8 cellular contexts compared by ENCODE assay signal in genomic region chr9:33447404-33448158, GRCh38. TPM values are rescaled to one million over a fixed set of nuclear protein-coding genes. Genes with fewer than 3 reads are reported as not detected.
DNase-seq lines count a peak whose midpoint lies in the region; ATAC-seq and TF ChIP-seq lines count a peak whose summit lies in the region.

AQP3 (minus strand) TSS chr9:33447593; CDS start chr9:33447530, 63 bp downstream.

- CTCF ChIA-PET in CD4-positive, alpha-beta T cell (lab: Charles Lee): interaction anchor here (0.9 to 4.3 kb wide), 10 partner anchors 9 to 73 kb away, joined by 3 to 40 read pairs (median 6); partner anchors contain the start of gene NOL6
- CTCF ChIA-PET in activated CD8-positive, alpha-beta T cell treated with anti-CD3 and anti-CD28 coated beads, Interleukin-2, amount 10 ng/mL, durations not matched to agents 7 days and 5 days (lab: Charles Lee): interaction anchor here (0.7 to 8.9 kb wide), 16 partner anchors 8 to 169 kb away, joined by 3 to 209 read pairs (median 7); partner anchors contain the start of gene NOL6

- ATAC-seq in CD4-positive, alpha-beta T cell (ENCODE audit: poor library complexity): peak; percentile 51
- ATAC-seq in GM21723 (IDR thresholded peaks at IDR 0.05; ENCODE audit: unreplicated experiment) (peak; percentile 38), HG02938 (IDR thresholded peaks at IDR 0.05; ENCODE audit: unreplicated experiment) (no peak)
- peak; percentile 78 for ATAC-seq in activated CD8-positive, alpha-beta T cell treated with anti-CD3 and anti-CD28 coated beads, Interleukin-2, amount 10 ng/mL, durations not matched to agents 7 days and 5 days
- peak; percentile 68 to 71 for ATAC-seq in stimulated activated naive B cell treated with anti-CD40 and anti-IgM and Interleukin-4, amounts not matched to agents 10 μg/mL and 1 μg/mL and 100 μg/mL, for 72 hours (replicated peaks)

- no peaks in the 10 kb centered on the region for H3K27me3 Mint-ChIP-seq in CD4-positive, alpha-beta T cell
- no peaks in the 10 kb centered on the region for H3K27me3 Mint-ChIP-seq in activated CD8-positive, alpha-beta T cell treated with anti-CD3 and anti-CD28 coated beads, Interleukin-2, amount 10 ng/mL, durations not matched to agents 7 days and 5 days (ENCODE audit: low read depth)
- H3K27me3 Mint-ChIP-seq in stimulated activated naive B cell treated with anti-CD40 and anti-IgM and Interleukin-4, amounts not matched to agents 10 μg/mL and 1 μg/mL and 100 μg/mL, for 72 hours: peaks cover 17 to 20% of the 10 kb centered on the region in 2 donors

- peaks cover 48% of the 10 kb centered on the region for H3K36me3 Mint-ChIP-seq in CD4-positive, alpha-beta T cell (ENCODE audit: low read depth)
- H3K36me3 Mint-ChIP-seq in activated CD8-positive, alpha-beta T cell treated with anti-CD3 and anti-CD28 coated beads, Interleukin-2, amount 10 ng/mL, durations not matched to agents 7 days and 5 days (ENCODE audit: low read depth): peaks cover 5% of the 10 kb centered on the region
- no peaks in the 10 kb centered on the region for H3K36me3 Mint-ChIP-seq in stimulated activated naive B cell treated with anti-CD40 and anti-IgM and Interleukin-4, amounts not matched to agents 10 μg/mL and 1 μg/mL and 100 μg/mL, for 72 hours

- H3K27ac ChIP-seq in CD4-positive, alpha-beta T cell (ENCODE audit: low read depth, low read length): peak within 1 kb of the TSS; percentile 91
- H3K27ac ChIP-seq in mucosa of rectum (ENCODE audit: low read depth in 2 of 2, low read length in 2 of 2): peak within 1 kb of the TSS; percentile 50 to 73

- H3K4me1 ChIP-seq in mucosa of rectum (ENCODE audit: control insufficient read depth in 2 of 2, insufficient read depth in 2 of 2, low read length in 2 of 2): peaks cover 13 to 19% of the 10 kb centered on the region in 2 donors

- H3K4me1 Mint-ChIP-seq in CD4-positive, alpha-beta T cell (ENCODE audit: low read depth): peaks cover 54% of the 10 kb centered on the region
- H3K4me1 Mint-ChIP-seq in activated CD8-positive, alpha-beta T cell treated with anti-CD3 and anti-CD28 coated beads, Interleukin-2, amount 10 ng/mL, durations not matched to agents 7 days and 5 days (ENCODE audit: low read depth): peaks cover 53% of the 10 kb centered on the region
- peaks cover 16 to 26% of the 10 kb centered on the region in 2 donors for H3K4me1 Mint-ChIP-seq in stimulated activated naive B cell treated with anti-CD40 and anti-IgM and Interleukin-4, amounts not matched to agents 10 μg/mL and 1 μg/mL and 100 μg/mL, for 72 hours

- no peaks in the 10 kb centered on the region for H3K27me3 ChIP-seq in CD4-positive, alpha-beta T cell (ENCODE audit: control insufficient read depth, insufficient read depth, low read length)
- H3K27me3 ChIP-seq in mucosa of rectum (ENCODE audit: control insufficient read depth in 2 of 2, insufficient read depth in 2 of 2, low read length in 2 of 2): peaks cover 0 to 1% of the 10 kb centered on the region in 2 donors

- POLR2A ChIA-PET in CD4-positive, alpha-beta T cell (lab: Charles Lee): interaction anchor here (0.8 to 8.1 kb wide), 14 partner anchors 9 to 183 kb away, joined by 3 to 98 read pairs (median 14); partner anchors contain the start of genes BAG1, CHMP5, NFX1 and NOL6
- POLR2A ChIA-PET in activated CD8-positive, alpha-beta T cell treated with anti-CD3 and anti-CD28 coated beads, Interleukin-2, amount 10 ng/mL, durations not matched to agents 7 days and 5 days (lab: Charles Lee): interaction anchor here (0.6 to 3.7 kb wide), 10 partner anchors 9 to 49 kb away, joined by 3 to 33 read pairs (median 4); partner anchors contain the start of gene NOL6

- peak; percentile 53 for TF ChIP-seq CTCF in CD4-positive, alpha-beta T cell (IDR thresholded peaks at IDR 0.05)

- peak within 1 kb of the TSS; percentile 99 for H3K27ac Mint-ChIP-seq in CD4-positive, alpha-beta T cell
- H3K27ac Mint-ChIP-seq in activated CD8-positive, alpha-beta T cell treated with anti-CD3 and anti-CD28 coated beads, Interleukin-2, amount 10 ng/mL, durations not matched to agents 7 days and 5 days: peak within 1 kb of the TSS; percentile 91
- H3K27ac Mint-ChIP-seq in stimulated activated naive B cell treated with anti-CD40 and anti-IgM and Interleukin-4, amounts not matched to agents 10 μg/mL and 1 μg/mL and 100 μg/mL, for 72 hours: peak within 1 kb of the TSS; percentile 77

- peak within 1 kb of the TSS; percentile 97 for H3K4me3 Mint-ChIP-seq in CD4-positive, alpha-beta T cell
- H3K4me3 Mint-ChIP-seq in activated CD8-positive, alpha-beta T cell treated with anti-CD3 and anti-CD28 coated beads, Interleukin-2, amount 10 ng/mL, durations not matched to agents 7 days and 5 days: peak within 1 kb of the TSS; percentile 89
- peak within 1 kb of the TSS; percentile 84 to 87 for H3K4me3 Mint-ChIP-seq in stimulated activated naive B cell treated with anti-CD40 and anti-IgM and Interleukin-4, amounts not matched to agents 10 μg/mL and 1 μg/mL and 100 μg/mL, for 72 hours

- H3K4me3 ChIP-seq in mucosa of rectum (ENCODE audit: low read length in 2 of 2): peak within 1 kb of the TSS; percentile 60 to 76

- peaks cover 0 to 2% of the 10 kb centered on the region in 2 donors for H3K36me3 ChIP-seq in mucosa of rectum (ENCODE audit: control insufficient read depth in 2 of 2, insufficient read depth in 2 of 2, low read length in 2 of 2)

- H3K9me3 ChIP-seq in CD4-positive, alpha-beta T cell (ENCODE audit: control insufficient read depth, low read length): no peaks in the 10 kb centered on the region
- no peaks in the 10 kb centered on the region for H3K9me3 ChIP-seq in mucosa of rectum (ENCODE audit: control insufficient read depth in 2 of 2, low read length in 2 of 2)

- peak; percentile 63 to 83 (median 72) for DNase-seq in CD4-positive, alpha-beta T cell
- DNase-seq in NCI-H460 (ENCODE audit: extremely low read depth, low read depth): peak; percentile 38
- DNase-seq in activated CD8-positive, alpha-beta T cell treated with anti-CD3 and anti-CD28 coated beads, Interleukin-2, amount 10 ng/mL, durations not matched to agents 7 days and 5 days: peak; percentile 80
- peak; percentile 40 for DNase-seq in epidermal melanocyte (ENCODE audit: insufficient read length, low spot score)
- no peak for DNase-seq in stimulated activated naive B cell treated with anti-CD40 and anti-IgM and Interleukin-4, amounts not matched to agents 10 μg/mL and 1 μg/mL and 100 μg/mL, for 72 hours

- intact Hi-C loops in CD4-positive, alpha-beta T cell (cut with DNase I, micrococcal nuclease): loop anchor here (1.0 to 2.0 kb wide), 3 partner anchors 11 to 31 kb away; no protein-coding TSS in a partner anchor

- H3K9ac ChIP-seq in mucosa of rectum (ENCODE audit: low read depth in 1 of 2, low read length in 2 of 2): peak within 1 kb of the TSS; percentile 39 to 76

- H3K9me3 Mint-ChIP-seq in CD4-positive, alpha-beta T cell: no peaks in the 10 kb centered on the region
- no peaks in the 10 kb centered on the region for H3K9me3 Mint-ChIP-seq in activated CD8-positive, alpha-beta T cell treated with anti-CD3 and anti-CD28 coated beads, Interleukin-2, amount 10 ng/mL, durations not matched to agents 7 days and 5 days (ENCODE audit: insufficient read depth)
- H3K9me3 Mint-ChIP-seq in stimulated activated naive B cell treated with anti-CD40 and anti-IgM and Interleukin-4, amounts not matched to agents 10 μg/mL and 1 μg/mL and 100 μg/mL, for 72 hours: no peaks in the 10 kb centered on the region

RNA-seq across cellular contexts. Expression of gene AQP3, which starts in this region (rescaled TPM):
- 100 to 1,000 TPM in 1 of 2 experiments, 10 to 100 TPM in 1; 99.8 to 106 TPM for total RNA-seq in CD4-positive, alpha-beta T cell
- 2.6 and 4.6 TPM in 2 replicates for total RNA-seq in NCI-H460 (2014; rRNA removed; shearing (Covaris generic))
- 18.3 and 38.1 TPM in 2 replicates for polyA plus RNA-seq in NCI-H460 (2014; cell fraction: nucleus; rRNA removed)
- total RNA-seq in activated CD8-positive, alpha-beta T cell treated with anti-CD3 and anti-CD28 coated beads, Interleukin-2, amount 10 ng/mL, durations not matched to agents 7 days and 5 days: 10 to 100 TPM; 29.9 to 31.4 TPM
